ENCODE assay signal across 1 cellular context in genomic region chr20:9573598-9573997, GRCh38.
TF ChIP-seq lines count a peak whose summit lies in the region.

No MANE protein-coding gene starts in this region.

TF ChIP-seq in GM23338, 12 proteins besides CTCF, POLR2A, EP300 and RAD21 (continued from another document):
- TF ChIP-seq EZH2 (IDR thresholded peaks at IDR 0.05; ENCODE audit: low read depth, unreplicated experiment) (no peak), STAT1 (IDR thresholded peaks at IDR 0.05; ENCODE audit: unreplicated experiment) (no peak), CREB1 (CRISPR knock-in tag; IDR thresholded peaks at IDR 0.05; ENCODE audit: low read depth) (no peak), POLR2AphosphoS5 (IDR thresholded peaks at IDR 0.05; ENCODE audit: low read depth) (no peak), ZNF114 (CRISPR knock-in tag; IDR thresholded peaks at IDR 0.05) (no peak), NANOG (IDR thresholded peaks at IDR 0.05; ENCODE audit: borderline replicate concordance) (no peak), ZNF331 (CRISPR knock-in tag; IDR thresholded peaks at IDR 0.05; ENCODE audit: low read depth) (no peak), EZH2phosphoT487 (IDR thresholded peaks at IDR 0.05; ENCODE audit: unreplicated experiment) (no peak)
TF ChIP-seq in GM23338: peak in this region for 0.
